ENCODE assay signal across 7 cellular contexts in genomic region chr14:32201816-32202467, GRCh38. TPM values are rescaled to one million over a fixed set of nuclear protein-coding genes. Genes with fewer than 3 reads are reported as not detected.
A peak's percentile ranks its signal among the peaks of the same experiment; 100 is the strongest.
DNase-seq lines count a peak whose midpoint lies in the region; ATAC-seq, FAIRE-seq and TF ChIP-seq lines count a peak whose summit lies in the region.

Gene RNU6-7, plus strand, starts transcription at chr14:32202045.

- ATAC-seq in GM21737 (IDR thresholded peaks at IDR 0.05; ENCODE audit: unreplicated experiment) = no peak

- DNase-seq in HFFc6 (no peak), NCI-H748 treated with DMSO at 0.1 percent for 48 hours (lab: John Stamatoyannopoulos, UW) (peak; percentile 40), left ventricle myocardium inferior (peak; percentile 20), retinal pigment epithelial cell (ENCODE audit: low read depth) (no peak), urothelium cell line (ENCODE audit: low spot score) (no peak)

- peaks cover 10% of the 10 kb centered on the region for H3K27me3 Mint-ChIP-seq in HFFc6 (ENCODE audit: insufficient read depth)
- no peaks in the 10 kb centered on the region for H3K27me3 Mint-ChIP-seq in activated naive CD8-positive, alpha-beta T cell

- peak within 1 kb of the TSS; percentile 97 for H3K27ac Mint-ChIP-seq in HFFc6
- peak within 1 kb of the TSS; percentile 99 for H3K27ac Mint-ChIP-seq in activated naive CD8-positive, alpha-beta T cell

- peak within 1 kb of the TSS; percentile 90 for H3K27ac ChIP-seq in left ventricle myocardium inferior (replicated peaks)

- no peaks in the 10 kb centered on the region for H3K9me3 Mint-ChIP-seq in HFFc6
- no peaks in the 10 kb centered on the region for H3K9me3 Mint-ChIP-seq in activated naive CD8-positive, alpha-beta T cell (ENCODE audit: low read depth)

- H3K27me3 ChIP-seq in left ventricle myocardium inferior (ENCODE audit: low read depth) = no peaks in the 10 kb centered on the region

- H3K4me3 ChIP-seq in left ventricle myocardium inferior (peak within 1 kb of the TSS; percentile 77), retinal pigment epithelial cell (ENCODE audit: low read length) (peak within 1 kb of the TSS; percentile 86)

- H3K4me3 Mint-ChIP-seq in HFFc6 = peak within 1 kb of the TSS; percentile 91
- peak within 1 kb of the TSS; percentile 92 for H3K4me3 Mint-ChIP-seq in activated naive CD8-positive, alpha-beta T cell

- H3K4me1 Mint-ChIP-seq in HFFc6 (ENCODE audit: low read depth) = peaks cover 41% of the 10 kb centered on the region
- H3K4me1 Mint-ChIP-seq in activated naive CD8-positive, alpha-beta T cell (ENCODE audit: low read depth) = peaks cover 45% of the 10 kb centered on the region

- no peaks in the 10 kb centered on the region for H3K9me3 ChIP-seq in left ventricle myocardium inferior (replicated peaks)

- TF ChIP-seq CTCF in HFFc6 (IDR thresholded peaks at IDR 0.05) = no peak
- no peak for TF ChIP-seq CTCF in left ventricle myocardium inferior (IDR thresholded peaks at IDR 0.05; ENCODE audit: borderline replicate concordance)
- TF ChIP-seq CTCF in retinal pigment epithelial cell (conservative IDR thresholded peaks at IDR 0.05; ENCODE audit: low read depth, low read length) = no peak

- no peak for FAIRE-seq in urothelium cell line (lab: Jason Lieb, UNC)

- peaks cover 42% of the 10 kb centered on the region for H3K4me1 ChIP-seq in left ventricle myocardium inferior

- no peaks in the 10 kb centered on the region for H3K36me3 Mint-ChIP-seq in HFFc6 (ENCODE audit: low read depth)
- H3K36me3 Mint-ChIP-seq in activated naive CD8-positive, alpha-beta T cell = no peaks in the 10 kb centered on the region

- no peaks in the 10 kb centered on the region for H3K36me3 ChIP-seq in left ventricle myocardium inferior

- intact Hi-C loops in left ventricle myocardium inferior (cut with micrococcal nuclease) = loop anchor here (5.0 kb wide), 1 partner anchor 125 kb away; the partner anchor contains the start of gene ARHGAP5

RNA-seq across cellular contexts. Expression of gene RNU6-7, which starts in this region (rescaled TPM):
- not detected for total RNA-seq in HFFc6 (2021; fragmentation: NEBNext Ultra II Directional; extraction: Animal tissue kit (Norgen Biotek cat#: 25700))
- not detected for total RNA-seq in left ventricle myocardium inferior

Comparison
In these comparisons a context has a peak if more than half of its experiments do, and no peak if none do; other contexts are left out.
1. Peak in DNase-seq, H3K4me3 ChIP-seq and H3K27ac ChIP-seq in left ventricle myocardium inferior; RNA of the gene not detected or under 1 TPM.